24 cellular contexts compared by ENCODE assay signal in the genomic region with DNA sequence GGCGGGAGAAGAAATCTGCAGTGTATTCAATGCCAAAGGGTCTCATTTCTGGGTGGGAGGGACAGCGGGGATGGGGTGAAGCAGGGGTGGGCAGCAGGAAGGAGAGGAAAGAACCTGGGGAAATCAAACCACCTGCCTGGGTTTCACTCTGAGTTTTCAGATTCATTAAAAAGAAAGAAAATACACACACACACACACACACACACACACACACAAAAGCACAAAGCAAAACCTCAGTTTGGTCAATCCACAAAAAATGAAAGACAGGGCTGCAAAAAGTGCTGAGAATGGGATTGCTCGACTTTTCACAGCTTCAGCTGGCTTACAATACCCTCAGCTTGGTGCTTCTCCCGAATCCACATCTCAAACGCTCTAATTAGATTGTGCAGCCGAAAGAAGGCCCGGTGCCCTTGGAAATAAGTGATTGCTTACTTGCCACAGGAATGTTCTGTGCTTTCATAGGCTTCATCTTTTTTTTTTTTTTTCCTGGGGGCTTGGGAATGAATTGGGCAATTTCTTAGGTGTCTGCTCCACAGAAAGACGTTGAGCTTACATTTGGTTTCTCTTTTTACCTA.
"Had no signal": no experiment of that assay in that cellular context is flagged by ENCODE, and none has a peak within 500 bp of the region (broad histone marks: within the 10 kb centered on the region; RNA-seq: fewer than 3 reads in every experiment).

No MANE protein-coding gene starts in this region.

- ATAC-seq: activated CD4-positive, CD25-positive, alpha-beta regulatory T cell treated with anti-CD3 and anti-CD28 coated beads, Interleukin-2, amount 50 U/mL, for 24 hours; activated CD8-positive, alpha-beta T cell treated with anti-CD3 and anti-CD28 coated beads, Interleukin-2, amount 10 ng/mL, durations not matched to agents 7 days and 5 days; activated naive CD4-positive, alpha-beta T cell treated with anti-CD3 and anti-CD28 coated beads, Interleukin-2, amount 50 U/mL, for 72 hours; foreskin keratinocyte; left lobe of liver had no signal

- H3K27me3 ChIP-seq: adrenal gland, tibial nerve had no signal

- H3K27ac ChIP-seq: adrenal gland, cardiac muscle cell, epithelial cell of prostate, foreskin keratinocyte, tibial nerve had no signal

- H3K4me3 Mint-ChIP-seq: activated CD4-positive, alpha-beta T cell treated with anti-CD3 and anti-CD28 coated beads, Interleukin-2, amount 10 ng/mL, durations not matched to agents 7 days and 5 days; activated CD8-positive, alpha-beta T cell treated with anti-CD3 and anti-CD28 coated beads, Interleukin-2, amount 10 ng/mL, durations not matched to agents 7 days and 5 days; activated T-cell treated with anti-CD3 and anti-CD28 coated beads, Interleukin-2, amount 50 U/mL, for 24 hours; neural crest cell had no signal

- H3K27ac Mint-ChIP-seq: activated CD4-positive, alpha-beta T cell treated with anti-CD3 and anti-CD28 coated beads, Interleukin-2, amount 10 ng/mL, durations not matched to agents 7 days and 5 days; activated CD8-positive, alpha-beta T cell treated with anti-CD3 and anti-CD28 coated beads, Interleukin-2, amount 10 ng/mL, durations not matched to agents 7 days and 5 days; activated T-cell treated with anti-CD3 and anti-CD28 coated beads, Interleukin-2, amount 50 U/mL, for 24 hours; progenitor cell of endocrine pancreas had no signal

- H3K4me3 ChIP-seq: adrenal gland, cardiac muscle cell, lung, tibial nerve had no signal

- H3K27me3 Mint-ChIP-seq: activated T-cell treated with anti-CD3 and anti-CD28 coated beads, Interleukin-2, amount 50 U/mL, for 24 hours had no signal

- H3K9me3 ChIP-seq: adrenal gland, tibial nerve had no signal

- FAIRE-seq: kidney, urothelium cell line had no signal

- H3K4me1 ChIP-seq: adrenal gland, tibial nerve had no signal

- H3K36me3 ChIP-seq: adrenal gland, cardiac muscle cell, tibial nerve had no signal

- DNase-seq: activated CD4-positive, alpha-beta T cell treated with anti-CD3 and anti-CD28 coated beads, Interleukin-2, amount 10 ng/mL, durations not matched to agents 7 days and 5 days; activated CD8-positive, alpha-beta T cell treated with anti-CD3 and anti-CD28 coated beads, Interleukin-2, amount 10 ng/mL, durations not matched to agents 7 days and 5 days; activated effector memory CD4-positive, alpha-beta T cell treated with anti-CD3 and anti-CD28 coated beads, Interleukin-2, amount 50 U/mL, for 16 hours; activated T-cell treated with anti-CD3 and anti-CD28 coated beads, Interleukin-2, amount 50 U/mL, for 24 hours; adrenal gland; foreskin keratinocyte; hippocampal formation; kidney; midbrain; stimulated activated CD4-positive, alpha-beta T cell treated with anti-CD3 and anti-CD28 coated beads, Interleukin-12 subunit alpha, Interleukin-12 subunit beta, amount 100 ng/mL, for 4 hours; stimulated activated CD4-positive, alpha-beta T cell treated with anti-CD3 and anti-CD28 coated beads, Interleukin-1b, Interleukin-23, amount 100 ng/mL, for 48 hours; stimulated activated CD8-positive, alpha-beta memory T cell treated with anti-CD3 and anti-CD28 coated beads, Interleukin-4, amount 100 ng/mL, for 48 hours; stimulated activated naive CD4-positive, alpha-beta T cell; substantia nigra had no signal

- H3K4me1 Mint-ChIP-seq: neural crest cell had no signal

- H3K9me3 Mint-ChIP-seq: activated CD4-positive, alpha-beta T cell treated with anti-CD3 and anti-CD28 coated beads, Interleukin-2, amount 10 ng/mL, durations not matched to agents 7 days and 5 days; activated T-cell treated with anti-CD3 and anti-CD28 coated beads, Interleukin-2, amount 50 U/mL, for 24 hours; neural crest cell had no signal
